Comparison of ENCODE assay signal across 8 cellular contexts in genomic region chr13:20411638-20412342, GRCh38.
DNase-seq lines count a peak whose midpoint lies in the region; ATAC-seq and TF ChIP-seq lines count a peak whose summit lies in the region.

No MANE protein-coding gene starts in this region.

- no peak overlapping the region for H4K91ac ChIP-seq in mesenchymal stem cell (ENCODE audit: low read length)

- H3K27me3 ChIP-seq in mesenchymal stem cell (ENCODE audit: control insufficient read depth in 1 of 2, insufficient read depth in 1 of 2, low read length in 2 of 2) (no peaks in the 10 kb centered on the region), Caco-2 (replicated peaks; ENCODE audit: control insufficient read depth, insufficient read depth, low read length) (no peaks in the 10 kb centered on the region)

- no peak overlapping the region for H4K8ac ChIP-seq in mesenchymal stem cell (ENCODE audit: low read length)

- H3K14ac ChIP-seq in mesenchymal stem cell (ENCODE audit: low read length in 2 of 2) = no peak overlapping the region

- H3K9me3 ChIP-seq in mesenchymal stem cell (ENCODE audit: control insufficient read depth, low read length) = no peaks in the 10 kb centered on the region
- no peaks in the 10 kb centered on the region for H3K9me3 ChIP-seq in Caco-2

- peaks cover 4% of the 10 kb centered on the region for H3K27me3 Mint-ChIP-seq in activated T-helper 1 cell treated with anti-CD3 and anti-CD28 coated beads, Interleukin-12 subunit alpha, Interleukin-12 subunit beta, Interleukin-2, Interleukin-4 antibody, amounts not matched to agents 30 ng/mL and 10 ng/mL and 1 ng/mL, durations not matched to agents 14 hours and 24 hours and 36 hours (ENCODE audit: insufficient read depth)
- H3K27me3 Mint-ChIP-seq in Caco-2 (ENCODE audit: insufficient read depth, unreplicated experiment) = no peaks in the 10 kb centered on the region

- H3K4me1 Mint-ChIP-seq in activated T-helper 1 cell treated with anti-CD3 and anti-CD28 coated beads, Interleukin-12 subunit alpha, Interleukin-12 subunit beta, Interleukin-2, Interleukin-4 antibody, amounts not matched to agents 30 ng/mL and 10 ng/mL and 1 ng/mL, durations not matched to agents 14 hours and 24 hours and 36 hours (ENCODE audit: low read depth) = peaks cover 33% of the 10 kb centered on the region
- no peaks in the 10 kb centered on the region for H3K4me1 Mint-ChIP-seq in Caco-2 (ENCODE audit: low read depth, unreplicated experiment)

- H3K27ac ChIP-seq in mesenchymal stem cell (ENCODE audit: low read length, poor library complexity, severe bottlenecking) = no peak overlapping the region

- DNase-seq in CMK (ENCODE audit: low read depth) (peak; percentile 74), left ventricle myocardium superior (no peak), mesenchymal stem cell (no peak), Caco-2 (no peak)
- DNase-seq in activated T-helper 1 cell treated with anti-CD3 and anti-CD28 coated beads, Interleukin-12 subunit alpha, Interleukin-12 subunit beta, Interleukin-2, Interleukin-4 antibody, amounts not matched to agents 30 ng/mL and 10 ng/mL and 1 ng/mL, durations not matched to agents 14 hours and 24 hours and 36 hours (ENCODE audit: low spot score) = peak; percentile 46
- peak; percentile 47 for DNase-seq in stimulated activated naive CD8-positive, alpha-beta T cell treated with anti-CD3 and anti-CD28 coated beads, Interleukin-15, Interleukin-2, amounts not matched to agents 100 U/mL and 50 U/mL, for 24 hours

- CTCF ChIA-PET in Caco-2 (lab: Charles Lee) = no interaction called here

- 60% methylated on average over 5 of the region's 6 CpGs for WGBS in mesenchymal stem cell

- BruUV-seq in Caco-2 (replicated peaks; lab: Mats Ljungman, UMichigan) = no TSS peak

- H3K4me3 ChIP-seq in mesenchymal stem cell (ENCODE audit: insufficient read depth in 1 of 2, low read depth in 1 of 2, low read length in 2 of 2) (no peak overlapping the region), Caco-2 (ENCODE audit: low read depth, low read length) (no peak overlapping the region)

- H2BK12ac ChIP-seq in mesenchymal stem cell (ENCODE audit: low read length in 2 of 2) = no peak overlapping the region

- no peak overlapping the region for H3K23ac ChIP-seq in mesenchymal stem cell (ENCODE audit: low read length in 2 of 2)

- peaks cover 7% of the 10 kb centered on the region for H3K9me3 Mint-ChIP-seq in activated T-helper 1 cell treated with anti-CD3 and anti-CD28 coated beads, Interleukin-12 subunit alpha, Interleukin-12 subunit beta, Interleukin-2, Interleukin-4 antibody, amounts not matched to agents 30 ng/mL and 10 ng/mL and 1 ng/mL, durations not matched to agents 14 hours and 24 hours and 36 hours
- no peaks in the 10 kb centered on the region for H3K9me3 Mint-ChIP-seq in Caco-2 (ENCODE audit: unreplicated experiment)

- no peak for TF ChIP-seq CTCF in Caco-2 (IDR thresholded peaks at IDR 0.05; ENCODE audit: insufficient read depth in 1 of 2, low read depth in 1 of 2, low read length in 1 of 2, severe bottlenecking in 1 of 2, unreplicated experiment in 1 of 2)

- ATAC-seq in GM19467 (IDR thresholded peaks at IDR 0.05; ENCODE audit: unreplicated experiment) (peak; percentile 86), HG03469 (IDR thresholded peaks at IDR 0.05; ENCODE audit: unreplicated experiment) (peak; percentile 91), left ventricle myocardium superior (no peak)
- ATAC-seq in stimulated activated naive CD8-positive, alpha-beta T cell treated with anti-CD3 and anti-CD28 coated beads, Interleukin-15, Interleukin-2, amounts not matched to agents 100 U/mL and 50 U/mL, for 24 hours = peak; percentile 83

- no peak overlapping the region for H3K9ac ChIP-seq in mesenchymal stem cell (ENCODE audit: low read length)

- H3K36me3 Mint-ChIP-seq in activated T-helper 1 cell treated with anti-CD3 and anti-CD28 coated beads, Interleukin-12 subunit alpha, Interleukin-12 subunit beta, Interleukin-2, Interleukin-4 antibody, amounts not matched to agents 30 ng/mL and 10 ng/mL and 1 ng/mL, durations not matched to agents 14 hours and 24 hours and 36 hours (ENCODE audit: low read depth) = peaks cover 9% of the 10 kb centered on the region
- no peaks in the 10 kb centered on the region for H3K36me3 Mint-ChIP-seq in Caco-2 (ENCODE audit: insufficient read depth, unreplicated experiment)

- H3K4me2 ChIP-seq in mesenchymal stem cell (ENCODE audit: low read length, poor library complexity, severe bottlenecking) = no peak overlapping the region

- no peak overlapping the region for H2BK5ac ChIP-seq in mesenchymal stem cell (ENCODE audit: low read depth, low read length, poor library complexity, severe bottlenecking)

- POLR2A ChIA-PET in Caco-2 (lab: Charles Lee) = no interaction called here

- H3K36me3 ChIP-seq in mesenchymal stem cell (ENCODE audit: control insufficient read depth in 1 of 2, insufficient read depth in 2 of 2, low read depth in 1 of 2, low read length in 2 of 2) = peaks cover 0 to 4% of the 10 kb centered on the region in 2 experiments
- H3K36me3 ChIP-seq in Caco-2 (ENCODE audit: control insufficient read depth, insufficient read depth, low read length) = no peaks in the 10 kb centered on the region

- no peak overlapping the region for H2BK15ac ChIP-seq in mesenchymal stem cell (ENCODE audit: low read depth, poor library complexity, severe bottlenecking)

- peaks cover 8% of the 10 kb centered on the region for H3K4me1 ChIP-seq in mesenchymal stem cell (ENCODE audit: control insufficient read depth, insufficient read depth, low read depth, low read length)
- no peaks in the 10 kb centered on the region for H3K4me1 ChIP-seq in Caco-2

- H2BK120ac ChIP-seq in mesenchymal stem cell (ENCODE audit: low read depth, low read length) = no peak overlapping the region

- no peak overlapping the region for H3K4ac ChIP-seq in mesenchymal stem cell (ENCODE audit: low read depth in 1 of 2, low read length in 2 of 2)

- H3K18ac ChIP-seq in mesenchymal stem cell (ENCODE audit: low read depth in 1 of 2, low read length in 2 of 2) = no peak overlapping the region

- H3K4me3 Mint-ChIP-seq in activated T-helper 1 cell treated with anti-CD3 and anti-CD28 coated beads, Interleukin-12 subunit alpha, Interleukin-12 subunit beta, Interleukin-2, Interleukin-4 antibody, amounts not matched to agents 30 ng/mL and 10 ng/mL and 1 ng/mL, durations not matched to agents 14 hours and 24 hours and 36 hours = peak overlapping the region; percentile 61
- H3K4me3 Mint-ChIP-seq in Caco-2 (ENCODE audit: unreplicated experiment) = no peak overlapping the region

- intact Hi-C loops in activated T-helper 1 cell treated with anti-CD3 and anti-CD28 coated beads, Interleukin-12 subunit alpha, Interleukin-12 subunit beta, Interleukin-2, Interleukin-4 antibody, amounts not matched to agents 30 ng/mL and 10 ng/mL and 1 ng/mL, durations not matched to agents 14 hours and 24 hours and 36 hours (cut with micrococcal nuclease) = loop anchor here (1.0 to 10.0 kb wide), 2 partner anchors 9 to 293 kb away; partner anchors contain the start of gene IL17D
- intact Hi-C loops in left ventricle myocardium superior (cut with micrococcal nuclease) = no loop called here
- intact Hi-C loops in Caco-2 (cut with micrococcal nuclease; ENCODE audit: unreplicated experiment) = no loop called here

- no peak overlapping the region for H2AFZ ChIP-seq in mesenchymal stem cell (ENCODE audit: low read depth, low read length)

- H2AK5ac ChIP-seq in mesenchymal stem cell (ENCODE audit: low read length, severe bottlenecking) = no peak overlapping the region

- no peaks in the 10 kb centered on the region for H3K79me1 ChIP-seq in mesenchymal stem cell (replicated peaks; ENCODE audit: low read length, poor library complexity, severe bottlenecking)

- H3K27ac Mint-ChIP-seq in activated T-helper 1 cell treated with anti-CD3 and anti-CD28 coated beads, Interleukin-12 subunit alpha, Interleukin-12 subunit beta, Interleukin-2, Interleukin-4 antibody, amounts not matched to agents 30 ng/mL and 10 ng/mL and 1 ng/mL, durations not matched to agents 14 hours and 24 hours and 36 hours = peak overlapping the region; percentile 90
- no peak overlapping the region for H3K27ac Mint-ChIP-seq in Caco-2 (ENCODE audit: unreplicated experiment)

Comparison
In these comparisons a context has a peak if more than half of its experiments do, and no peak if none do; other contexts are left out.
1. DNase-seq: peak in CMK (single experiment), activated T-helper 1 cell treated with anti-CD3 and anti-CD28 coated beads, Interleukin-12 subunit alpha, Interleukin-12 subunit beta, Interleukin-2, Interleukin-4 antibody, amounts not matched to agents 30 ng/mL and 10 ng/mL and 1 ng/mL, durations not matched to agents 14 hours and 24 hours and 36 hours (single experiment) and stimulated activated naive CD8-positive, alpha-beta T cell treated with anti-CD3 and anti-CD28 coated beads, Interleukin-15, Interleukin-2, amounts not matched to agents 100 U/mL and 50 U/mL, for 24 hours (single experiment); none in left ventricle myocardium superior (single experiment), mesenchymal stem cell (single experiment) and Caco-2 (0 of 2).